ENCODE assay signal across 21 cellular contexts in the genomic region with DNA sequence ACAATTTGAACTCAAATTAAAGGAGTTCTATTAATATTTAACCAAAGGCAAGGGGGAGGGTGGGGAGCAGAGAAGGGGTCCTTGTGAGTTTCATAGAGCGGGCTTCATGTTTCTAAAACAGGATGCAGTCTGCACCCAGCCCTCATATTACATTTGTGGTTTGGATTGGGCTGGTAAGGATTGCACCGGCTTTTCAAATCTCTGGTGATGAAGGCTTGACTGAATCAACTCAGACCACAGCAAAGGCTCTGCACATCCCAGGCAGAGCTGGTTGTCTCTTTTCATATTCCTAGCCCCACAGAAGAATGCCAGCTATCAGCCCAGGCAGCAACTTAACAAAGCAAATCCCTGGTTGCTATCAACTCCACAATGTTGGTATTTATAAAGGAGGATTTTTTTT.
DNase-seq lines count a peak whose midpoint lies in the region; ATAC-seq and FAIRE-seq lines count a peak whose summit lies in the region.
"Had no signal": no experiment of that assay in that cellular context is flagged by ENCODE, and none has a peak within 500 bp of the region (broad histone marks: within the 10 kb centered on the region; RNA-seq: fewer than 3 reads in every experiment).

No MANE protein-coding gene starts in this region.

- no peaks in the 10 kb centered on the region for H3K27me3 Mint-ChIP-seq in activated naive CD8-positive, alpha-beta T cell treated with anti-CD3 and anti-CD28 coated beads for 36 hours
- H3K27me3 Mint-ChIP-seq: activated T-helper 17 cell treated with anti-CD3 and anti-CD28 coated beads, Interleukin-2, amount 50 U/mL, for 72 hours; dendritic cell treated with granulocyte-macrophage colony-stimulating factor and Interleukin-4, amounts not matched to agents 40 ng/mL and 50 ng/mL, for 4 days had no signal

- no peaks in the 10 kb centered on the region for H3K9me3 Mint-ChIP-seq in activated naive CD8-positive, alpha-beta T cell treated with anti-CD3 and anti-CD28 coated beads for 36 hours
- H3K9me3 Mint-ChIP-seq: activated T-helper 17 cell treated with anti-CD3 and anti-CD28 coated beads, Interleukin-2, amount 50 U/mL, for 72 hours; dendritic cell treated with granulocyte-macrophage colony-stimulating factor and Interleukin-4, amounts not matched to agents 40 ng/mL and 50 ng/mL, for 4 days; natural killer cell had no signal

- peak; percentile 95 for ATAC-seq in stimulated activated naive CD8-positive, alpha-beta T cell treated with anti-CD3 and anti-CD28 coated beads, Interleukin-15, Interleukin-2, amounts not matched to agents 100 U/mL and 50 U/mL, for 24 hours
- no peak for ATAC-seq in HG02588 (IDR thresholded peaks at IDR 0.05; ENCODE audit: unreplicated experiment)
- no peak for ATAC-seq in GM18870 (IDR thresholded peaks at IDR 0.05; ENCODE audit: unreplicated experiment)
- ATAC-seq: activated T-helper 17 cell treated with anti-CD3 and anti-CD28 coated beads, Interleukin-2, amount 50 U/mL, for 72 hours; gastroesophageal sphincter; K562 had no signal

- H3K4me1 Mint-ChIP-seq in activated naive CD8-positive, alpha-beta T cell treated with anti-CD3 and anti-CD28 coated beads for 36 hours, result peaks cover 71% of the 10 kb centered on the region

- H3K27ac Mint-ChIP-seq in activated naive CD8-positive, alpha-beta T cell treated with anti-CD3 and anti-CD28 coated beads for 36 hours, result no peak overlapping the region
- H3K27ac Mint-ChIP-seq: activated T-helper 17 cell treated with anti-CD3 and anti-CD28 coated beads, Interleukin-2, amount 50 U/mL, for 72 hours; dendritic cell treated with granulocyte-macrophage colony-stimulating factor and Interleukin-4, amounts not matched to agents 40 ng/mL and 50 ng/mL, for 4 days; natural killer cell had no signal

- DNase-seq in stimulated activated CD4-positive, alpha-beta T cell treated with anti-CD3 and anti-CD28 coated beads, Interleukin-4, amount 100 ng/mL, for 24 hours, result peak; percentile 24
- DNase-seq in stimulated activated CD4-positive, alpha-beta T cell treated with anti-CD3 and anti-CD28 coated beads, Interleukin-1b, Interleukin-23, amount 100 ng/mL, for 48 hours, result no peak
- peak; percentile 31 for DNase-seq in T follicular helper cell (ENCODE audit: low read depth)
- DNase-seq in activated naive CD8-positive, alpha-beta T cell treated with anti-CD3 and anti-CD28 coated beads for 36 hours, result peak; percentile 38
- peak; percentile 31 for DNase-seq in stimulated activated naive CD8-positive, alpha-beta T cell treated with anti-CD3 and anti-CD28 coated beads, Interleukin-15, Interleukin-2, amounts not matched to agents 100 U/mL and 50 U/mL, for 24 hours
- no peak for DNase-seq in HTR-8/SVneo (ENCODE audit: insufficient read length, low spot score)
- DNase-seq: left ventricle myocardium inferior, MM.1S, natural killer cell, NCI-H1417, NCI-H2081 treated with DMSO at 0.1 percent for 48 hours, NCI-H446, OCI-M1, stomach, tibial artery had no signal

- peaks cover 4% of the 10 kb centered on the region for H3K36me3 Mint-ChIP-seq in activated naive CD8-positive, alpha-beta T cell treated with anti-CD3 and anti-CD28 coated beads for 36 hours
- H3K36me3 Mint-ChIP-seq: natural killer cell had no signal

- no peak overlapping the region for H3K4me3 Mint-ChIP-seq in activated naive CD8-positive, alpha-beta T cell treated with anti-CD3 and anti-CD28 coated beads for 36 hours
- H3K4me3 Mint-ChIP-seq: activated T-helper 17 cell treated with anti-CD3 and anti-CD28 coated beads, Interleukin-2, amount 50 U/mL, for 72 hours; dendritic cell treated with granulocyte-macrophage colony-stimulating factor and Interleukin-4, amounts not matched to agents 40 ng/mL and 50 ng/mL, for 4 days; natural killer cell had no signal

- no peak for FAIRE-seq in HTR-8/SVneo (lab: Jason Lieb, UNC)
- FAIRE-seq: K562 had no signal

Comparison
In these comparisons a context has a peak if more than half of its experiments do, and no peak if none do; other contexts are left out.
1. DNase-seq: peak in stimulated activated CD4-positive, alpha-beta T cell treated with anti-CD3 and anti-CD28 coated beads, Interleukin-4, amount 100 ng/mL, for 24 hours (single experiment), T follicular helper cell (single experiment), activated naive CD8-positive, alpha-beta T cell treated with anti-CD3 and anti-CD28 coated beads for 36 hours (single experiment) and stimulated activated naive CD8-positive, alpha-beta T cell treated with anti-CD3 and anti-CD28 coated beads, Interleukin-15, Interleukin-2, amounts not matched to agents 100 U/mL and 50 U/mL, for 24 hours (single experiment); none in stimulated activated CD4-positive, alpha-beta T cell treated with anti-CD3 and anti-CD28 coated beads, Interleukin-1b, Interleukin-23, amount 100 ng/mL, for 48 hours (single experiment) and HTR-8/SVneo (single experiment).